Comparison of ENCODE assay signal across 12 cellular contexts in the genomic region with DNA sequence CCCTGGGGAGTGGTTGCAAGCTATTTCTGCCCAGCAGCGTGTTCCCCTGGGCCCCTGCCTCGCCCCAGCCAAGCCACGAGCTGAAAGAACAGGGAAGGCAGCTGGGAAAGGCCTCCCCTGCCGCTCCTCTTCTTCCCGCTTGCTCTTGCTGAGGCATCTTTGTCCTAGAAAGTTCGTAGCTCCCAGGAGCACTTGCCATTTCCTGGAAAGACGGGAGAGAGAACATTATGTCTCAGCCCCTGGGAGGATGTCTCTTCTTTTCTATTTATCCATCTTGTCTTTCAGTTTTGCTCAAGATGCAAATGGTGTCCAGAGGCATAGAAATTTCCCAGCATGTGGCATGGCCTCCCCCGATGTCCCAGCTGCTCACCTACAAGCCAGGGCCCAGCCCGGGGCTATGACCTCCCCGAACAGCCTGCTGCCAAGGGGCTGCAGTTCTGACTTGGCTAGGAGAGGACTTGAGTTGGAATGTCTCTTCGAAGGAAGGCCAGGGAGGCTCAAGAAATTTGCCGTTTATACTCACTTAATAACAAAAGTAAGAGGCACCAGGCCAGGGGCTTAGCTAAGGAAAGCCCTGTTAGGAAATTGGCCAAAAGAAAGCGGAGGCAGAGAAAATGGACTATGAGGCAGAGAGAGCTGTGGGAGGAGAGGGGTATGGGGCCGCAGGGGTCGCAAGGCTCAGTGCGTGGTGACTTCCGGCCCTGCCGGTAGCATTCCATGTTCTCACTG.
DNase-seq lines count a peak whose midpoint lies in the region; ATAC-seq and TF ChIP-seq lines count a peak whose summit lies in the region.
"Had no signal": no experiment of that assay in that cellular context is flagged by ENCODE, and none has a peak within 500 bp of the region (broad histone marks: within the 10 kb centered on the region; RNA-seq: fewer than 3 reads in every experiment).

No MANE protein-coding gene starts in this region.

- H3K9me3 ChIP-seq in SK-N-SH (no peaks in the 10 kb centered on the region), aorta (ENCODE audit: control insufficient read depth, low read length) (no peaks in the 10 kb centered on the region)

- H3K79me2 ChIP-seq in SK-N-SH (ENCODE audit: insufficient read depth): no peaks in the 10 kb centered on the region

- no peaks in the 10 kb centered on the region for H3K9me3 Mint-ChIP-seq in osteocyte (ENCODE audit: unreplicated experiment)
- H3K9me3 Mint-ChIP-seq in effector memory CD8-positive, alpha-beta T cell: no peaks in the 10 kb centered on the region
- no peaks in the 10 kb centered on the region for H3K9me3 Mint-ChIP-seq in activated naive CD4-positive, alpha-beta T cell treated with anti-CD3 and anti-CD28 coated beads, Interleukin-2, amount 50 U/mL, for 72 hours

- H3K4me3 ChIP-seq in SK-N-SH (ENCODE audit: low read depth in 2 of 2, low read length in 1 of 2) (no peak overlapping the region), aorta (ENCODE audit: low read length in 2 of 2) (no peak overlapping the region)

- H2AFZ ChIP-seq in SK-N-SH (ENCODE audit: low read depth): 0 out of 2 replicates have a peak overlapping the region, but pooled peaks have one; percentile 0

- H3K4me1 ChIP-seq in SK-N-SH (ENCODE audit: control insufficient read depth in 1 of 2, insufficient read depth in 2 of 2, low read depth in 1 of 2, low read length in 1 of 2) (peaks cover 8 to 28% of the 10 kb centered on the region in 2 experiments; a peak in 3 of 4 replicates), aorta (ENCODE audit: control insufficient read depth in 1 of 2, insufficient read depth in 2 of 2, low read length in 2 of 2) (peaks cover 0 to 4% of the 10 kb centered on the region in 2 donors)

- TF ChIP-seq EP300 in SK-N-SH (IDR thresholded peaks at IDR 0.05; ENCODE audit: borderline replicate concordance in 1 of 2, low read depth in 1 of 2, low read length in 1 of 2): no peak

- intact Hi-C loops in Right ventricle myocardium superior (cut with DNase I) (no loop called here), aorta (cut with DNase I) (loop anchor here in 1 of 2 donors (5.0 kb wide), 1 partner anchor 73 kb away; no protein-coding TSS in a partner anchor)

- TF ChIP-seq CTCF in SK-N-SH (IDR thresholded peaks at IDR 0.05) (no peak), osteocyte (IDR thresholded peaks at IDR 0.05) (no peak)

- H3K36me3 ChIP-seq in SK-N-SH (replicated peaks in 1 of 2; ENCODE audit: control insufficient read depth in 1 of 2, insufficient read depth in 2 of 2, low read length in 1 of 2) (no peaks in the 10 kb centered on the region), aorta (ENCODE audit: control insufficient read depth in 1 of 2, insufficient read depth in 2 of 2, low read length in 1 of 2) (no peaks in the 10 kb centered on the region)

- no peaks in the 10 kb centered on the region for H3K27me3 ChIP-seq in SK-N-SH (ENCODE audit: insufficient read depth)
- H3K27me3 ChIP-seq in aorta (ENCODE audit: control insufficient read depth in 1 of 2, insufficient read depth in 2 of 2, low read length in 1 of 2): no peaks in the 10 kb centered on the region

- H3K4me3 Mint-ChIP-seq in osteocyte (ENCODE audit: unreplicated experiment): no peak overlapping the region
- no peak overlapping the region for H3K4me3 Mint-ChIP-seq in effector memory CD8-positive, alpha-beta T cell
- H3K4me3 Mint-ChIP-seq: activated naive CD8-positive, alpha-beta T cell had no signal

- POLR2A ChIA-PET in SK-N-SH (lab: Yijun Ruan, JAX): no interaction called here

- CTCF ChIA-PET in SK-N-SH (lab: Yijun Ruan, JAX): interaction anchor here (1.7 kb wide), 1 partner anchor 27 kb away, joined by 10 read pairs; no protein-coding TSS in a partner anchor

- TF ChIP-seq RAD21 in SK-N-SH (IDR thresholded peaks at IDR 0.05; ENCODE audit: low read length): no peak

- H3K27me3 Mint-ChIP-seq in osteocyte (ENCODE audit: unreplicated experiment): no peaks in the 10 kb centered on the region
- H3K27me3 Mint-ChIP-seq in effector memory CD8-positive, alpha-beta T cell: peaks cover 31 to 38% of the 10 kb centered on the region in 2 donors

- no peaks in the 10 kb centered on the region for H4K20me1 ChIP-seq in SK-N-SH (ENCODE audit: insufficient read depth)

- no peak overlapping the region for H3K9ac ChIP-seq in SK-N-SH

- H3K9me2 ChIP-seq in SK-N-SH: no peaks in the 10 kb centered on the region

- no peaks in the 10 kb centered on the region for H3K36me3 Mint-ChIP-seq in osteocyte (ENCODE audit: unreplicated experiment)
- H3K36me3 Mint-ChIP-seq in effector memory CD8-positive, alpha-beta T cell (ENCODE audit: insufficient read depth): no peaks in the 10 kb centered on the region
- no peaks in the 10 kb centered on the region for H3K36me3 Mint-ChIP-seq in activated naive CD4-positive, alpha-beta T cell treated with anti-CD3 and anti-CD28 coated beads, Interleukin-2, amount 50 U/mL, for 72 hours
- H3K36me3 Mint-ChIP-seq: activated naive CD8-positive, alpha-beta T cell had no signal

- H3K4me1 Mint-ChIP-seq in osteocyte (ENCODE audit: unreplicated experiment): peaks cover 39% of the 10 kb centered on the region
- H3K4me1 Mint-ChIP-seq in effector memory CD8-positive, alpha-beta T cell (ENCODE audit: low read depth in 2 of 2): peaks cover 0 to 2% of the 10 kb centered on the region in 2 donors

- WGBS in SK-N-SH (ENCODE audit: low lambda C conversion rate): 94% methylated on average over 18 of the region's 18 CpGs
- 11% methylated on average over 18 of the region's 18 CpGs for WGBS in aorta, 2 donors

- no peak overlapping the region for H3K4me2 ChIP-seq in SK-N-SH

- peaks cover 8% of the 10 kb centered on the region for H3F3A ChIP-seq in SK-N-SH (replicated peaks; ENCODE audit: insufficient read depth)

- DNase-seq in SK-N-SH (no peak), Right ventricle myocardium superior (peak; percentile 87), osteocyte (ENCODE audit: extremely low spot score, unreplicated experiment) (no peak), aorta (peak; percentile 68 to 84)
- DNase-seq in activated CD4-positive, CD25-positive, alpha-beta regulatory T cell treated with anti-CD3 and anti-CD28 coated beads, Interleukin-2, amount 50 U/mL, for 72 hours: no peak
- DNase-seq in effector memory CD8-positive, alpha-beta T cell: no peak
- DNase-seq in activated naive CD4-positive, alpha-beta T cell treated with anti-CD3 and anti-CD28 coated beads, Interleukin-2, amount 50 U/mL, for 72 hours (ENCODE audit: low spot score in 2 of 2): no peak
- DNase-seq: activated CD4-positive, alpha-beta T cell treated with anti-CD3 and anti-CD28 coated beads for 1 hour; NCI-H2227 treated with DMSO at 0.1 percent for 48 hours; SHP77 had no signal

- H3K27ac Mint-ChIP-seq in osteocyte (ENCODE audit: unreplicated experiment): peak overlapping the region; percentile 48
- no peak overlapping the region for H3K27ac Mint-ChIP-seq in effector memory CD8-positive, alpha-beta T cell
- no peak overlapping the region for H3K27ac Mint-ChIP-seq in activated naive CD4-positive, alpha-beta T cell treated with anti-CD3 and anti-CD28 coated beads, Interleukin-2, amount 50 U/mL, for 72 hours
- H3K27ac Mint-ChIP-seq: activated naive CD8-positive, alpha-beta T cell had no signal

- H3K27ac ChIP-seq in SK-N-SH (ENCODE audit: low read depth in 2 of 2, low read length in 1 of 2) (peak overlapping the region in 1 of 2 experiments; percentile 57; a peak in 2 of 4 replicates), aorta (ENCODE audit: low read depth in 1 of 2, low read length in 2 of 2) (peak overlapping the region; percentile 34 to 95)

- ATAC-seq in SK-N-SH treated with all-trans-retinoic acid at 6 μM for 48 hours: no peak
- ATAC-seq in Right ventricle myocardium superior (ENCODE audit: poor library complexity): peak; percentile 48
- peak; percentile 36 for ATAC-seq in aorta (ENCODE audit: low FRiP score)
- ATAC-seq in effector memory CD8-positive, alpha-beta T cell (replicated peaks): no peak
- ATAC-seq in activated naive CD4-positive, alpha-beta T cell treated with anti-CD3 and anti-CD28 coated beads, Interleukin-2, amount 50 U/mL, for 72 hours: no peak

TF ChIP-seq in SK-N-SH, 30 proteins besides CTCF, POLR2A, EP300 and RAD21:
- TF ChIP-seq, protein P1, sequence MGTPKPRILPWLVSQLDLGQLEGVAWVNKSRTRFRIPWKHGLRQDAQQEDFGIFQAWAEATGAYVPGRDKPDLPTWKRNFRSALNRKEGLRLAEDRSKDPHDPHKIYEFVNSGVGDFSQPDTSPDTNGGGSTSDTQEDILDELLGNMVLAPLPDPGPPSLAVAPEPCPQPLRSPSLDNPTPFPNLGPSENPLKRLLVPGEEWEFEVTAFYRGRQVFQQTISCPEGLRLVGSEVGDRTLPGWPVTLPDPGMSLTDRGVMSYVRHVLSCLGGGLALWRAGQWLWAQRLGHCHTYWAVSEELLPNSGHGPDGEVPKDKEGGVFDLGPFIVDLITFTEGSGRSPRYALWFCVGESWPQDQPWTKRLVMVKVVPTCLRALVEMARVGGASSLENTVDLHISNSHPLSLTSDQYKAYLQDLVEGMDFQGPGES (IDR thresholded peaks at IDR 0.05; ENCODE audit: low read depth, low read length): no peak
- TF ChIP-seq FOXM1 (IDR thresholded peaks at IDR 0.05; ENCODE audit: low read depth): no peak

TF ChIP-seq in SK-N-SH treated with all-trans-retinoic acid at 6 μM for 48 hours, 23 proteins besides CTCF, POLR2A, EP300 and RAD21:
- no peak for TF ChIP-seq BACH2 (CRISPR knock-in tag; IDR thresholded peaks at IDR 0.05; ENCODE audit: borderline replicate concordance)
- TF ChIP-seq, protein P2, sequence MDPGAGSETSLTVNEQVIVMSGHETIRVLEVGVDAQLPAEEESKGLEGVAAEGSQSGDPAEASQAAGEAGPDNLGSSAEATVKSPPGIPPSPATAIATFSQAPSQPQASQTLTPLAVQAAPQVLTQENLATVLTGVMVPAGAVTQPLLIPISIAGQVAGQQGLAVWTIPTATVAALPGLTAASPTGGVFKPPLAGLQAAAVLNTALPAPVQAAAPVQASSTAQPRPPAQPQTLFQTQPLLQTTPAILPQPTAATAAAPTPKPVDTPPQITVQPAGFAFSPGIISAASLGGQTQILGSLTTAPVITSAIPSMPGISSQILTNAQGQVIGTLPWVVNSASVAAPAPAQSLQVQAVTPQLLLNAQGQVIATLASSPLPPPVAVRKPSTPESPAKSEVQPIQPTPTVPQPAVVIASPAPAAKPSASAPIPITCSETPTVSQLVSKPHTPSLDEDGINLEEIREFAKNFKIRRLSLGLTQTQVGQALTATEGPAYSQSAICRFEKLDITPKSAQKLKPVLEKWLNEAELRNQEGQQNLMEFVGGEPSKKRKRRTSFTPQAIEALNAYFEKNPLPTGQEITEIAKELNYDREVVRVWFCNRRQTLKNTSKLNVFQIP (CRISPR knock-in tag; IDR thresholded peaks at IDR 0.05; ENCODE audit: borderline replicate concordance, low read depth): no peak
- TF ChIP-seq ISL1 (CRISPR knock-in tag; IDR thresholded peaks at IDR 0.05): no peak
- TF ChIP-seq ARNTL (CRISPR knock-in tag; IDR thresholded peaks at IDR 0.05; ENCODE audit: borderline replicate concordance, low read depth): no peak
- TF ChIP-seq OSR1 (CRISPR knock-in tag; IDR thresholded peaks at IDR 0.05): no peak

Comparison
In these comparisons a context has a peak if more than half of its experiments do, and no peak if none do; other contexts are left out.
1. DNase-seq: peak in Right ventricle myocardium superior (single experiment) and aorta (2 of 2); none in SK-N-SH (single experiment), osteocyte (single experiment), activated CD4-positive, CD25-positive, alpha-beta regulatory T cell treated with anti-CD3 and anti-CD28 coated beads, Interleukin-2, amount 50 U/mL, for 72 hours (single experiment), effector memory CD8-positive, alpha-beta T cell (0 of 3) and activated naive CD4-positive, alpha-beta T cell treated with anti-CD3 and anti-CD28 coated beads, Interleukin-2, amount 50 U/mL, for 72 hours (0 of 2).
2. ATAC-seq: peak in Right ventricle myocardium superior (single experiment) and aorta (single experiment); none in SK-N-SH treated with all-trans-retinoic acid at 6 μM for 48 hours (single experiment), effector memory CD8-positive, alpha-beta T cell (single experiment) and activated naive CD4-positive, alpha-beta T cell treated with anti-CD3 and anti-CD28 coated beads, Interleukin-2, amount 50 U/mL, for 72 hours (0 of 2).